Comparison of ENCODE assay signal across 22 cellular contexts in the genomic region with DNA sequence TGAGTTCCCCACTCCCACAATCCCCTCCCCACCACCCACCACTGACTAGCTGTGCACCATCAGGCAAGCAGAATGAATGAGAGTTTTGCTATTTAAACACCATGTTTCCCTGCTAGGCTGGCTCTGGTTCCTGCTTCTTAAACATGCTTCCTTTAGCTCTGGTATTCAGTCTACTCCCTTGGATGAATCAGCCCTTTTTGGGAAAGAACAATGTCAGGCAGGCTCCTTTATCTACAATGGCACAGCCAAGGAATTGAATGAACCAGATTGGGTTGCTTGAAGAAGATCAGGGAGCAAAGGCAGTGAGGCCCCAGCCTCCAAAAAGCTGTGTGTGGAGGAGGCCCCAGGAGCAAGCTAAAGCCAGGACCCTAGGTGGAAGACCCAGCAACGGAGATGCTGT.
DNase-seq lines count a peak whose midpoint lies in the region; ATAC-seq lines count a peak whose summit lies in the region.
"Had no signal": no experiment of that assay in that cellular context is flagged by ENCODE, and none has a peak within 500 bp of the region (broad histone marks: within the 10 kb centered on the region; RNA-seq: fewer than 3 reads in every experiment).

No MANE protein-coding gene starts in this region.

- no peak overlapping the region for H4K12ac ChIP-seq in trophoblast cell (ENCODE audit: low read depth, low read length)

- H3K27me3 ChIP-seq in SJCRH30 (no peaks in the 10 kb centered on the region), iPS-20b (ENCODE audit: insufficient read depth, low read length) (no peaks in the 10 kb centered on the region), trophoblast cell (ENCODE audit: insufficient read depth, low read length) (no peaks in the 10 kb centered on the region)

- H2BK5ac ChIP-seq in trophoblast cell (ENCODE audit: low read depth, low read length, poor library complexity), result peak overlapping the region; percentile 24

- ATAC-seq in GM18909 (IDR thresholded peaks at IDR 0.05; ENCODE audit: poor library complexity, unreplicated experiment) (no peak), HG03521 (IDR thresholded peaks at IDR 0.05; ENCODE audit: unreplicated experiment) (no peak)
- ATAC-seq: A549, HCT116, K562 had no signal

- no peaks in the 10 kb centered on the region for H3K36me3 ChIP-seq in SJCRH30
- H3K36me3 ChIP-seq in iPS-20b (ENCODE audit: insufficient read depth, low read depth, low read length), result no peaks in the 10 kb centered on the region
- H3K36me3 ChIP-seq in trophoblast cell (ENCODE audit: control insufficient read depth in 1 of 2, insufficient read depth in 2 of 2, low read length in 2 of 2), result no peaks in the 10 kb centered on the region

- peak overlapping the region; percentile 70 for H2BK120ac ChIP-seq in trophoblast cell (ENCODE audit: insufficient read depth, low read length, poor library complexity)

- H3K14ac ChIP-seq in trophoblast cell (ENCODE audit: low read length), result peak overlapping the region; percentile 71

- peak overlapping the region; percentile 1 for H2AK5ac ChIP-seq in trophoblast cell (ENCODE audit: low read length)

- H4K8ac ChIP-seq in trophoblast cell (ENCODE audit: low read depth, low read length), result peak overlapping the region; percentile 3

- H3K4me3 ChIP-seq in SJCRH30 (no peak overlapping the region), iPS-20b (ENCODE audit: low read length) (peak overlapping the region; percentile 14; the same call in 1 of the 2 replicates), trophoblast cell (ENCODE audit: low read depth, low read length) (no peak overlapping the region)
- H3K4me3 ChIP-seq: A549, GM23248, K562, PC-9 had no signal

- H2BK12ac ChIP-seq in trophoblast cell (ENCODE audit: low read length), result peak overlapping the region; percentile 82

- H4K91ac ChIP-seq in trophoblast cell (ENCODE audit: low read depth, low read length), result peak overlapping the region; percentile 41

- H3K79me2 ChIP-seq in trophoblast cell (ENCODE audit: control insufficient read depth, insufficient read depth, low read length, poor library complexity), result no peaks in the 10 kb centered on the region

- H3K27ac ChIP-seq in SJCRH30 (peak overlapping the region; percentile 54), iPS-20b (ENCODE audit: low read length) (no peak overlapping the region), trophoblast cell (ENCODE audit: low read depth, low read length) (peak overlapping the region; percentile 91)
- H3K27ac ChIP-seq: A549, GM23248, PC-9, RWPE1 had no signal

- H3K79me1 ChIP-seq in trophoblast cell (ENCODE audit: low read length), result peaks cover 44% of the 10 kb centered on the region

- H3K23ac ChIP-seq in trophoblast cell (ENCODE audit: low read length), result no peak overlapping the region

- H3K4me1 ChIP-seq in SJCRH30 (peaks cover 13% of the 10 kb centered on the region), iPS-20b (ENCODE audit: insufficient read depth, low read length) (peaks cover 22% of the 10 kb centered on the region), trophoblast cell (ENCODE audit: control insufficient read depth in 1 of 2, insufficient read depth in 2 of 2, low read length in 2 of 2) (peaks cover 16 to 18% of the 10 kb centered on the region in 2 experiments)
- H3K4me1 ChIP-seq: A549 had no signal

- peak overlapping the region; percentile 78 for H3K18ac ChIP-seq in trophoblast cell (ENCODE audit: low read length)

- no peak overlapping the region for H3K4me2 ChIP-seq in trophoblast cell (ENCODE audit: low read length)
- H3K4me2 ChIP-seq: A549, PC-9 had no signal

- no CpG with 5 or more reads among the region's 1 CpG for WGBS in trophoblast cell (ENCODE audit: extremely low coverage, insufficient coverage, insufficient read length)

- peak overlapping the region; percentile 23 for H3K4ac ChIP-seq in trophoblast cell (ENCODE audit: low read depth, low read length)

- no peak overlapping the region for H3K9ac ChIP-seq in iPS-20b (ENCODE audit: low read depth, low read length)
- no peak overlapping the region for H3K9ac ChIP-seq in trophoblast cell (ENCODE audit: low read length)
- H3K9ac ChIP-seq: GM23248 had no signal

- DNase-seq in Daoy (ENCODE audit: low read depth) (peak; percentile 5), SJCRH30 (no peak), trophoblast cell (no peak), NK-92 (lab: John Stamatoyannopoulos, UW; ENCODE audit: unreplicated experiment) (no peak)
- DNase-seq in stimulated activated CD4-positive, alpha-beta T cell treated with anti-CD3 and anti-CD28 coated beads, Interleukin-2, amount 100 ng/mL, for 24 hours, result no peak
- DNase-seq: AML-193, DND-41, GF-D8, GM23248, NCI-H1105 treated with DMSO at 0.1 percent for 48 hours, NCI-H1694, NCI-H2227 treated with DMSO at 0.1 percent for 48 hours, NCI-H510A treated with DMSO at 0.1 percent for 48 hours, NCI-H774, PC-9 had no signal

- no peak overlapping the region for H2AFZ ChIP-seq in trophoblast cell (ENCODE audit: insufficient read depth, low read length, poor library complexity)
- H2AFZ ChIP-seq: GM23248, PC-9 had no signal

- no peaks in the 10 kb centered on the region for H3K9me3 ChIP-seq in SJCRH30 (replicated peaks)
- no peaks in the 10 kb centered on the region for H3K9me3 ChIP-seq in iPS-20b (ENCODE audit: insufficient read depth, low read depth, low read length)
- peaks cover 1% of the 10 kb centered on the region for H3K9me3 ChIP-seq in trophoblast cell (ENCODE audit: insufficient read depth, low read depth, low read length)
- H3K9me3 ChIP-seq: A549 had no signal
